In the genomic region with DNA sequence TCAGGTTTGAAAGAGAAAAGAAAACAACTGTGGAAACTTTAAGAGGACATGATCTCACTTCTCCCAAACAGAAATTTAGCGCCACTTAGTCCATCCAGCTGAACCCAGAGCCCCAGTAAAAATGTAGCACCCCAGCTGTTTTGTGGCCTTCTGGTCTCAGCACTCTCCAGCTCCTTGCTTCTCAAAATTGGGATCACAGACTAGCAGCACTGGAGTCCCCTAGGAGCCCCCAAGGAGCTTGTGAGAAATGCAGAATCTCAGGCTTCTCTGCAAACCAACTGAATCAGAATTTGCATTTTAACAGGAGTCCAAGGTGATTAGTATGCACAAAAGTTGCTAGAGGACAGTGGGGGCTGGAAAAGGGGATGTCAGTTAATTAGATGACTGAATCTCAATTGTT, we compare ENCODE assay signal across 16 cellular contexts.
"Had no signal": no experiment of that assay in that cellular context is flagged by ENCODE, and none has a peak within 500 bp of the region (broad histone marks: within the 10 kb centered on the region; RNA-seq: fewer than 3 reads in every experiment).

No MANE protein-coding gene starts in this region.

- H3K9me3 Mint-ChIP-seq: nephron progenitor cell had no signal

- H3K4me3 Mint-ChIP-seq: nephron progenitor cell had no signal

- H3K4me3 ChIP-seq: breast epithelium, gastroesophageal sphincter, left ventricle myocardium inferior, psoas muscle, right lobe of liver, suprapubic skin had no signal

- ATAC-seq: gastroesophageal sphincter; psoas muscle; right lobe of liver; stimulated activated naive CD8-positive, alpha-beta T cell treated with anti-CD3 and anti-CD28 coated beads, Interleukin-15, Interleukin-2, amounts not matched to agents 100 U/mL and 50 U/mL, for 24 hours had no signal

- H3K4me1 Mint-ChIP-seq: nephron progenitor cell had no signal

- DNase-seq: activated CD4-positive, alpha-beta T cell treated with anti-CD3 and anti-CD28 coated beads, Interleukin-2, amount 50 U/mL, for 4 hours; activated CD4-positive, CD25-positive, alpha-beta regulatory T cell treated with anti-CD3 and anti-CD28 coated beads, Interleukin-2, amount 50 U/mL, for 72 hours; activated naive CD4-positive, alpha-beta T cell; activated T-cell treated with anti-CD3 and anti-CD28 coated beads for 4 hours; erythroblast; left ventricle myocardium inferior; mesenchymal stem cell; nephron progenitor cell; psoas muscle; right lobe of liver; stimulated activated naive CD8-positive, alpha-beta T cell treated with anti-CD3 and anti-CD28 coated beads, Interleukin-15, Interleukin-2, amounts not matched to agents 100 U/mL and 50 U/mL, for 24 hours; T-helper 9 cell; trophoblast cell had no signal

- H3K27me3 ChIP-seq: breast epithelium, gastroesophageal sphincter, right lobe of liver, suprapubic skin had no signal

- H3K9me3 ChIP-seq: breast epithelium, gastroesophageal sphincter, left ventricle myocardium inferior, psoas muscle, right lobe of liver, suprapubic skin had no signal

- H3K27ac Mint-ChIP-seq: nephron progenitor cell had no signal

- H3K27ac ChIP-seq: breast epithelium, left ventricle myocardium inferior, psoas muscle, right lobe of liver, suprapubic skin had no signal

- H3K36me3 ChIP-seq: breast epithelium, gastroesophageal sphincter, left ventricle myocardium inferior, right lobe of liver, suprapubic skin had no signal

- H3K4me1 ChIP-seq: breast epithelium, left ventricle myocardium inferior, psoas muscle, right lobe of liver had no signal
